2 cellular contexts compared by ENCODE assay signal in the genomic region with DNA sequence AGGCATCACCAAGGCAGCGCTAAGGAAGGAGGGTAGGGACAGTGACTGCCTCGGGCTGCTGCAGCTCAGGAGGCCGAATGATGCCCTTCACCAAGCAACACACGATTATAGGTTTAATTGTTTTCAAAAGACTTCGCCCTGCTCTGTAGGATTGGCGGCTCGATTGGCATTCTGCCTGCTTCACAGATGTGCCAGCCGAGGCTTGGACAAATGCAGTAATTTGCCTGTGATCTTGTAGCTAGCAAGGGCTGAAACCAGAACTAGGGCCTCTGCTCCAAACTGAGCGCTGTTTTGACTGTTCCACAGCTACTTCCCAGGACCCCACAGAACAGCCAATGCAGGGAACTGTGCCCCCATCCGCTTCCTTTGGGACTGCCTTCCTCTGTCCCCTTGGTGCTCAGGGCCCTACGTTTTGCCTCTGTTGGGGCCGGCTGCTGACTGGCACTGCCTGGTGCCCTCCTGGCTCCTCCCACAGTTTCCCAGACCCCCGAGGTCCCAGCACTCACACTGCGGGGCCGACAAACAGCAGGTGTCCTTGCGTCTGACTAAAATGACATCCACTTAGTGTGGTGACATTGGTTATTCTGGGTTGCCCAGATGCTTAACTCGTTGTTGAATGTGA.
TF ChIP-seq lines count a peak whose summit lies in the region.

No MANE protein-coding gene starts in this region.

TF ChIP-seq in SK-N-SH, 30 proteins besides CTCF, POLR2A, EP300 and RAD21 (continued from another document):
- TF ChIP-seq, protein P1, sequence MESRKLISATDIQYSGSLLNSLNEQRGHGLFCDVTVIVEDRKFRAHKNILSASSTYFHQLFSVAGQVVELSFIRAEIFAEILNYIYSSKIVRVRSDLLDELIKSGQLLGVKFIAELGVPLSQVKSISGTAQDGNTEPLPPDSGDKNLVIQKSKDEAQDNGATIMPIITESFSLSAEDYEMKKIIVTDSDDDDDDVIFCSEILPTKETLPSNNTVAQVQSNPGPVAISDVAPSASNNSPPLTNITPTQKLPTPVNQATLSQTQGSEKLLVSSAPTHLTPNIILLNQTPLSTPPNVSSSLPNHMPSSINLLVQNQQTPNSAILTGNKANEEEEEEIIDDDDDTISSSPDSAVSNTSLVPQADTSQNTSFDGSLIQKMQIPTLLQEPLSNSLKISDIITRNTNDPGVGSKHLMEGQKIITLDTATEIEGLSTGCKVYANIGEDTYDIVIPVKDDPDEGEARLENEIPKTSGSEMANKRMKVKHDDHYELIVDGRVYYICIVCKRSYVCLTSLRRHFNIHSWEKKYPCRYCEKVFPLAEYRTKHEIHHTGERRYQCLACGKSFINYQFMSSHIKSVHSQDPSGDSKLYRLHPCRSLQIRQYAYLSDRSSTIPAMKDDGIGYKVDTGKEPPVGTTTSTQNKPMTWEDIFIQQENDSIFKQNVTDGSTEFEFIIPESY (IDR thresholded peaks at IDR 0.05; ENCODE audit: borderline replicate concordance, low read depth): no peak
- TF ChIP-seq, protein P2, sequence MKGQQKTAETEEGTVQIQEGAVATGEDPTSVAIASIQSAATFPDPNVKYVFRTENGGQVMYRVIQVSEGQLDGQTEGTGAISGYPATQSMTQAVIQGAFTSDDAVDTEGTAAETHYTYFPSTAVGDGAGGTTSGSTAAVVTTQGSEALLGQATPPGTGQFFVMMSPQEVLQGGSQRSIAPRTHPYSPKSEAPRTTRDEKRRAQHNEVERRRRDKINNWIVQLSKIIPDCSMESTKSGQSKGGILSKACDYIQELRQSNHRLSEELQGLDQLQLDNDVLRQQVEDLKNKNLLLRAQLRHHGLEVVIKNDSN (IDR thresholded peaks at IDR 0.05; ENCODE audit: borderline replicate concordance, low read depth): no peak
- TF ChIP-seq, protein P3, sequence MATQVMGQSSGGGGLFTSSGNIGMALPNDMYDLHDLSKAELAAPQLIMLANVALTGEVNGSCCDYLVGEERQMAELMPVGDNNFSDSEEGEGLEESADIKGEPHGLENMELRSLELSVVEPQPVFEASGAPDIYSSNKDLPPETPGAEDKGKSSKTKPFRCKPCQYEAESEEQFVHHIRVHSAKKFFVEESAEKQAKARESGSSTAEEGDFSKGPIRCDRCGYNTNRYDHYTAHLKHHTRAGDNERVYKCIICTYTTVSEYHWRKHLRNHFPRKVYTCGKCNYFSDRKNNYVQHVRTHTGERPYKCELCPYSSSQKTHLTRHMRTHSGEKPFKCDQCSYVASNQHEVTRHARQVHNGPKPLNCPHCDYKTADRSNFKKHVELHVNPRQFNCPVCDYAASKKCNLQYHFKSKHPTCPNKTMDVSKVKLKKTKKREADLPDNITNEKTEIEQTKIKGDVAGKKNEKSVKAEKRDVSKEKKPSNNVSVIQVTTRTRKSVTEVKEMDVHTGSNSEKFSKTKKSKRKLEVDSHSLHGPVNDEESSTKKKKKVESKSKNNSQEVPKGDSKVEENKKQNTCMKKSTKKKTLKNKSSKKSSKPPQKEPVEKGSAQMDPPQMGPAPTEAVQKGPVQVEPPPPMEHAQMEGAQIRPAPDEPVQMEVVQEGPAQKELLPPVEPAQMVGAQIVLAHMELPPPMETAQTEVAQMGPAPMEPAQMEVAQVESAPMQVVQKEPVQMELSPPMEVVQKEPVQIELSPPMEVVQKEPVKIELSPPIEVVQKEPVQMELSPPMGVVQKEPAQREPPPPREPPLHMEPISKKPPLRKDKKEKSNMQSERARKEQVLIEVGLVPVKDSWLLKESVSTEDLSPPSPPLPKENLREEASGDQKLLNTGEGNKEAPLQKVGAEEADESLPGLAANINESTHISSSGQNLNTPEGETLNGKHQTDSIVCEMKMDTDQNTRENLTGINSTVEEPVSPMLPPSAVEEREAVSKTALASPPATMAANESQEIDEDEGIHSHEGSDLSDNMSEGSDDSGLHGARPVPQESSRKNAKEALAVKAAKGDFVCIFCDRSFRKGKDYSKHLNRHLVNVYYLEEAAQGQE (IDR thresholded peaks at IDR 0.05; ENCODE audit: low read depth, low read length): no peak

TF ChIP-seq in SK-N-SH treated with all-trans-retinoic acid at 6 μM for 48 hours, 23 proteins besides CTCF, POLR2A, EP300 and RAD21 (continued from another document):
- TF ChIP-seq, protein P4, sequence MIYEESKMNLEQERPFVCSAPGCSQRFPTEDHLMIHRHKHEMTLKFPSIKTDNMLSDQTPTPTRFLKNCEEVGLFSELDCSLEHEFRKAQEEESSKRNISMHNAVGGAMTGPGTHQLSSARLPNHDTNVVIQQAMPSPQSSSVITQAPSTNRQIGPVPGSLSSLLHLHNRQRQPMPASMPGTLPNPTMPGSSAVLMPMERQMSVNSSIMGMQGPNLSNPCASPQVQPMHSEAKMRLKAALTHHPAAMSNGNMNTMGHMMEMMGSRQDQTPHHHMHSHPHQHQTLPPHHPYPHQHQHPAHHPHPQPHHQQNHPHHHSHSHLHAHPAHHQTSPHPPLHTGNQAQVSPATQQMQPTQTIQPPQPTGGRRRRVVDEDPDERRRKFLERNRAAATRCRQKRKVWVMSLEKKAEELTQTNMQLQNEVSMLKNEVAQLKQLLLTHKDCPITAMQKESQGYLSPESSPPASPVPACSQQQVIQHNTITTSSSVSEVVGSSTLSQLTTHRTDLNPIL (CRISPR knock-in tag; IDR thresholded peaks at IDR 0.05; ENCODE audit: low read depth): no peak
- TF ChIP-seq ESRRG (CRISPR knock-in tag; IDR thresholded peaks at IDR 0.05) (no peak), BACH2 (CRISPR knock-in tag; IDR thresholded peaks at IDR 0.05; ENCODE audit: borderline replicate concordance) (no peak), ZNF565 (CRISPR knock-in tag; conservative IDR thresholded peaks at IDR 0.05; ENCODE audit: low read depth) (no peak), ZFP3 (CRISPR knock-in tag; IDR thresholded peaks at IDR 0.05) (no peak), ISL1 (CRISPR knock-in tag; IDR thresholded peaks at IDR 0.05) (no peak), CSDC2 (CRISPR knock-in tag; IDR thresholded peaks at IDR 0.05) (no peak), ZC3H10 (CRISPR knock-in tag; IDR thresholded peaks at IDR 0.05) (no peak), SNAI2 (CRISPR knock-in tag; IDR thresholded peaks at IDR 0.05) (no peak)
- TF ChIP-seq, protein P5, sequence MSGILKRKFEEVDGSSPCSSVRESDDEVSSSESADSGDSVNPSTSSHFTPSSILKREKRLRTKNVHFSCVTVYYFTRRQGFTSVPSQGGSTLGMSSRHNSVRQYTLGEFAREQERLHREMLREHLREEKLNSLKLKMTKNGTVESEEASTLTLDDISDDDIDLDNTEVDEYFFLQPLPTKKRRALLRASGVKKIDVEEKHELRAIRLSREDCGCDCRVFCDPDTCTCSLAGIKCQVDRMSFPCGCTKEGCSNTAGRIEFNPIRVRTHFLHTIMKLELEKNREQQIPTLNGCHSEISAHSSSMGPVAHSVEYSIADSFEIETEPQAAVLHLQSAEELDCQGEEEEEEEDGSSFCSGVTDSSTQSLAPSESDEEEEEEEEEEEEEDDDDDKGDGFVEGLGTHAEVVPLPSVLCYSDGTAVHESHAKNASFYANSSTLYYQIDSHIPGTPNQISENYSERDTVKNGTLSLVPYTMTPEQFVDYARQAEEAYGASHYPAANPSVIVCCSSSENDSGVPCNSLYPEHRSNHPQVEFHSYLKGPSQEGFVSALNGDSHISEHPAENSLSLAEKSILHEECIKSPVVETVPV (CRISPR knock-in tag; IDR thresholded peaks at IDR 0.05): no peak
- TF ChIP-seq, protein P6, sequence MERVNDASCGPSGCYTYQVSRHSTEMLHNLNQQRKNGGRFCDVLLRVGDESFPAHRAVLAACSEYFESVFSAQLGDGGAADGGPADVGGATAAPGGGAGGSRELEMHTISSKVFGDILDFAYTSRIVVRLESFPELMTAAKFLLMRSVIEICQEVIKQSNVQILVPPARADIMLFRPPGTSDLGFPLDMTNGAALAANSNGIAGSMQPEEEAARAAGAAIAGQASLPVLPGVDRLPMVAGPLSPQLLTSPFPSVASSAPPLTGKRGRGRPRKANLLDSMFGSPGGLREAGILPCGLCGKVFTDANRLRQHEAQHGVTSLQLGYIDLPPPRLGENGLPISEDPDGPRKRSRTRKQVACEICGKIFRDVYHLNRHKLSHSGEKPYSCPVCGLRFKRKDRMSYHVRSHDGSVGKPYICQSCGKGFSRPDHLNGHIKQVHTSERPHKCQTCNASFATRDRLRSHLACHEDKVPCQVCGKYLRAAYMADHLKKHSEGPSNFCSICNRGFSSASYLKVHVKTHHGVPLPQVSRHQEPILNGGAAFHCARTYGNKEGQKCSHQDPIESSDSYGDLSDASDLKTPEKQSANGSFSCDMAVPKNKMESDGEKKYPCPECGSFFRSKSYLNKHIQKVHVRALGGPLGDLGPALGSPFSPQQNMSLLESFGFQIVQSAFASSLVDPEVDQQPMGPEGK (CRISPR knock-in tag; IDR thresholded peaks at IDR 0.05; ENCODE audit: borderline replicate concordance): no peak
